ENCODE assay signal across 9 cellular contexts in genomic region chr19:44796701-44797115, GRCh38. TPM values are rescaled to one million over a fixed set of nuclear protein-coding genes. Genes with fewer than 3 reads are reported as not detected.
DNase-seq lines count a peak whose midpoint lies in the region; ATAC-seq and TF ChIP-seq lines count a peak whose summit lies in the region.
"Had no signal": no experiment of that assay in that cellular context is flagged by ENCODE, and none has a peak within 500 bp of the region (broad histone marks: within the 10 kb centered on the region; RNA-seq: fewer than 3 reads in every experiment).

No MANE protein-coding gene starts in this region.

- H3K4me1 ChIP-seq in right lobe of liver = peaks cover 0 to 27% (median 19%) of the 10 kb centered on the region in 4 donors

- ATAC-seq in activated naive CD8-positive, alpha-beta T cell treated with anti-CD3 and anti-CD28 coated beads, Interleukin-2, amount 50 U/mL, for 24 hours = no peak
- ATAC-seq in right lobe of liver (peak; percentile 77 to 85 (median 78)), HG03025 (IDR thresholded peaks at IDR 0.05; ENCODE audit: low FRiP score, unreplicated experiment) (no peak), GM21723 (IDR thresholded peaks at IDR 0.05; ENCODE audit: unreplicated experiment) (no peak)
- ATAC-seq: left lung had no signal

- WGBS in right lobe of liver (ENCODE audit: insufficient coverage, low coverage, low lambda C conversion rate, missing lambda C conversion rate) = 14% methylated on average over 11 of the region's 12 CpGs

- H3K27me3 ChIP-seq in AG04450 (ENCODE audit: control insufficient read depth, insufficient read depth, low read length) (no peaks in the 10 kb centered on the region), right lobe of liver (no peaks in the 10 kb centered on the region)
- H3K27me3 ChIP-seq: left lung had no signal

- CTCF ChIA-PET in AG04450 (lab: Charles Lee) = interaction anchor here (0.6 to 1.0 kb wide), 6 partner anchors 11 to 73 kb away, joined by 3 to 7 read pairs (median 4); partner anchors contain the start of gene NECTIN2
- CTCF ChIA-PET in HEK293T (lab: Yijun Ruan, JAX) = interaction anchor here (0.8 kb wide), 1 partner anchor 117 kb away, joined by 3 read pairs; no protein-coding TSS in a partner anchor

- DNase-seq in AG04450 (ENCODE audit: low read depth, low spot score) (no peak), LNCaP clone FGC (ENCODE audit: low read depth) (peak; percentile 62), right lobe of liver (peak; percentile 78 to 87 (median 79)), HEK293T (ENCODE audit: extremely low spot score) (no peak), cerebellum (ENCODE audit: low spot score) (no peak)
- DNase-seq in activated naive CD8-positive, alpha-beta T cell treated with anti-CD3 and anti-CD28 coated beads, Interleukin-2, amount 50 U/mL, for 24 hours = no peak
- DNase-seq: left lung had no signal

- H3K9me3 ChIP-seq in AG04450 (ENCODE audit: control insufficient read depth, insufficient read depth, low read length) (no peaks in the 10 kb centered on the region), right lobe of liver (no peaks in the 10 kb centered on the region)
- H3K9me3 ChIP-seq: left lung had no signal

- H3K9me3 Mint-ChIP-seq in activated naive CD8-positive, alpha-beta T cell treated with anti-CD3 and anti-CD28 coated beads, Interleukin-2, amount 50 U/mL, for 24 hours = no peaks in the 10 kb centered on the region

- TF ChIP-seq POLR2A in right lobe of liver (IDR thresholded peaks at IDR 0.05) = no peak

- H3K4me3 Mint-ChIP-seq in activated naive CD8-positive, alpha-beta T cell treated with anti-CD3 and anti-CD28 coated beads, Interleukin-2, amount 50 U/mL, for 24 hours = no peak overlapping the region

- intact Hi-C loops in right lobe of liver (cut with DNase I) = loop anchor here in 1 of 2 donors (10.0 kb wide), 1 partner anchor 48 kb away; the partner anchor contains the start of gene NECTIN2

- POLR2A ChIA-PET in AG04450 (lab: Yijun Ruan, JAX) (interaction anchor here (0.6 kb wide), 1 partner anchor 23 kb away, joined by 3 read pairs; no protein-coding TSS in a partner anchor), HEK293T (lab: Yijun Ruan, JAX) (no interaction called here)

- peak overlapping the region; percentile 31 for H3K27ac ChIP-seq in AG04450 (ENCODE audit: low read depth, low read length)
- peak overlapping the region; percentile 44 to 62 (median 51) for H3K27ac ChIP-seq in right lobe of liver

- peak overlapping the region; percentile 21 for H3K27ac Mint-ChIP-seq in activated naive CD8-positive, alpha-beta T cell treated with anti-CD3 and anti-CD28 coated beads, Interleukin-2, amount 50 U/mL, for 24 hours

- no peak for TF ChIP-seq CTCF in AG04450 (IDR thresholded peaks at IDR 0.05; ENCODE audit: low read depth, low read length)
- TF ChIP-seq CTCF in LNCaP clone FGC (IDR thresholded peaks at IDR 0.05; ENCODE audit: control insufficient read depth, extremely low read depth, insufficient read depth) = no peak
- TF ChIP-seq CTCF in right lobe of liver (IDR thresholded peaks at IDR 0.05) = no peak

- peaks cover 0 to 7% (median under 1%) of the 10 kb centered on the region in 4 donors for H3K36me3 ChIP-seq in right lobe of liver
- H3K36me3 ChIP-seq: left lung had no signal

- no peak overlapping the region for H3K4me3 ChIP-seq in AG04450 (ENCODE audit: low read depth, low read length)
- no peak overlapping the region for H3K4me3 ChIP-seq in LNCaP clone FGC (ENCODE audit: low read depth, low read length)
- no peak overlapping the region for H3K4me3 ChIP-seq in right lobe of liver
- H3K4me3 ChIP-seq: left lung had no signal

- peaks cover 16% of the 10 kb centered on the region for H3K4me1 Mint-ChIP-seq in activated naive CD8-positive, alpha-beta T cell treated with anti-CD3 and anti-CD28 coated beads, Interleukin-2, amount 50 U/mL, for 24 hours

- H3K27me3 Mint-ChIP-seq in activated naive CD8-positive, alpha-beta T cell treated with anti-CD3 and anti-CD28 coated beads, Interleukin-2, amount 50 U/mL, for 24 hours = no peaks in the 10 kb centered on the region

- no peaks in the 10 kb centered on the region for H3K36me3 Mint-ChIP-seq in activated naive CD8-positive, alpha-beta T cell treated with anti-CD3 and anti-CD28 coated beads, Interleukin-2, amount 50 U/mL, for 24 hours (ENCODE audit: low read depth)

TF ChIP-seq in HEK293T, 16 proteins besides CTCF, POLR2A, EP300 and RAD21:
- TF ChIP-seq HDGF (IDR thresholded peaks at IDR 0.05; ENCODE audit: borderline replicate concordance) = no peak
- TF ChIP-seq LEF1 (IDR thresholded peaks at IDR 0.05; ENCODE audit: borderline replicate concordance) = no peak
- TF ChIP-seq SP1 (IDR thresholded peaks at IDR 0.05) = no peak
- TF ChIP-seq ELF4 (IDR thresholded peaks at IDR 0.05) = no peak
- no peak for TF ChIP-seq CTBP1 (IDR thresholded peaks at IDR 0.05; ENCODE audit: borderline replicate concordance)
- no peak for TF ChIP-seq PKNOX1 (IDR thresholded peaks at IDR 0.05)
- no peak for TF ChIP-seq ARNT (IDR thresholded peaks at IDR 0.05)

RNA-seq across cellular contexts. Expression of gene BCAM, which starts 12.2 kb away (rescaled TPM):
- 8.4 and 9.7 TPM in 2 replicates for polyA plus RNA-seq in AG04450 (2011; rRNA removed)
- polyA minus RNA-seq in AG04450 (2011; rRNA and poly(A)+ RNA removed) = 5.6 and 8.0 TPM in 2 replicates
- 10 to 100 TPM; 26.5 to 48.3 (median 32.7) TPM for total RNA-seq in right lobe of liver
- 4.3 TPM for total RNA-seq in cerebellum

RNA-seq across cellular contexts. Expression of gene CBLC, which starts 19.0 kb away (rescaled TPM):
- not detected in 2 replicates for polyA plus RNA-seq in AG04450 (2011; rRNA removed)
- not detected in 2 replicates for polyA minus RNA-seq in AG04450 (2011; rRNA and poly(A)+ RNA removed)
- 10 to 100 TPM in 5 of 6 experiments, 1 to 10 TPM in 1; 9.8 to 19.4 (median 15.6) TPM for total RNA-seq in right lobe of liver
- 0.82 TPM for total RNA-seq in cerebellum

RNA-seq across cellular contexts. Expression of gene BCL3, which starts 48.2 kb away (rescaled TPM):
- polyA plus RNA-seq in AG04450 (2011; rRNA removed) = 5.6 and 11.0 TPM in 2 replicates
- 10.0 and 11.3 TPM in 2 replicates for polyA minus RNA-seq in AG04450 (2011; rRNA and poly(A)+ RNA removed)
- total RNA-seq in right lobe of liver = 10 to 100 TPM; 24.1 to 95.6 (median 31.3) TPM
- total RNA-seq in cerebellum = 1.2 TPM

RNA-seq across cellular contexts. Expression of gene NECTIN2, which starts 49.4 kb away (rescaled TPM):
- polyA plus RNA-seq in AG04450 (2011; rRNA removed) = 80.2 and 110 TPM in 2 replicates
- 91.0 and 114 TPM in 2 replicates for polyA minus RNA-seq in AG04450 (2011; rRNA and poly(A)+ RNA removed)
- total RNA-seq in right lobe of liver (100 to 1,000 TPM in 1 of 6 experiments, 10 to 100 TPM in 5; 63.5 to 127 (median 87.4) TPM), cerebellum (22.5 TPM)

Comparison
In these comparisons a context has a peak if more than half of its experiments do, and no peak if none do; other contexts are left out.
1. DNase-seq: peak in LNCaP clone FGC (single experiment) and right lobe of liver (3 of 3); none in AG04450 (single experiment), activated naive CD8-positive, alpha-beta T cell treated with anti-CD3 and anti-CD28 coated beads, Interleukin-2, amount 50 U/mL, for 24 hours (single experiment), HEK293T (single experiment) and cerebellum (single experiment).
2. ATAC-seq: peak in right lobe of liver (4 of 4); none in activated naive CD8-positive, alpha-beta T cell treated with anti-CD3 and anti-CD28 coated beads, Interleukin-2, amount 50 U/mL, for 24 hours (single experiment), HG03025 (single experiment) and GM21723 (single experiment).
3. RNA of gene BCL3, which starts 48.2 kb away (total RNA-seq): 24.1 to 95.6 TPM in right lobe of liver; 1.2 TPM in cerebellum (single experiment); every median in the first group is over 10 times any median in the second.